ENCODE assay signal across 14 cellular contexts in genomic region chr3:9893739-9894138, GRCh38. TPM values are rescaled to one million over a fixed set of nuclear protein-coding genes. Genes with fewer than 3 reads are reported as not detected.
A peak's percentile ranks its signal among the peaks of the same experiment; 100 is the strongest.
DNase-seq lines count a peak whose midpoint lies in the region; ATAC-seq, FAIRE-seq and TF ChIP-seq lines count a peak whose summit lies in the region.
"Had no signal": no experiment of that assay in that cellular context is flagged by ENCODE, and none has a peak within 500 bp of the region (broad histone marks: within the 10 kb centered on the region; RNA-seq: fewer than 3 reads in every experiment).

No MANE protein-coding gene starts in this region.

- H3K9me1 ChIP-seq in keratinocyte (ENCODE audit: control insufficient read depth, extremely low read depth, insufficient read depth, low read length): peaks cover 5% of the 10 kb centered on the region

- FAIRE-seq in keratinocyte (lab: Jason Lieb, UNC): no peak

- H3K27ac ChIP-seq in keratinocyte (ENCODE audit: control insufficient read depth, insufficient read depth, low read length) (peak overlapping the region; percentile 59), stomach (peak overlapping the region in 4 of 5 donors; percentile 7 to 53 (median 23)), foreskin keratinocyte (no peak overlapping the region)

- peak; percentile 0 for DNase-seq in activated CD8-positive, alpha-beta T cell treated with anti-CD3 and anti-CD28 coated beads for 36 hours
- no peak for DNase-seq in activated CD8-positive, alpha-beta T cell treated with anti-CD3 and anti-CD28 coated beads, Interleukin-2, amount 10 ng/mL, durations not matched to agents 7 days and 5 days
- DNase-seq in T-helper 17 cell: no peak
- no peak for DNase-seq in keratinocyte (ENCODE audit: low read depth, low spot score)
- no peak for DNase-seq in stomach
- DNase-seq in foreskin keratinocyte: no peak
- DNase-seq: glutamatergic neuron, H7, left cardiac atrium, NCI-H2029 treated with DMSO at 0.1 percent for 48 hours had no signal

- dilution Hi-C loops in keratinocyte (cut with MboI; ENCODE audit: extremely low pct_ligation_motif_present, low sequenced_read_pairs): no loop called here

- no peak overlapping the region for H2AFZ ChIP-seq in keratinocyte (ENCODE audit: control insufficient read depth, low read length)

- no peaks in the 10 kb centered on the region for H3K27me3 ChIP-seq in keratinocyte (ENCODE audit: control insufficient read depth, extremely low read depth, insufficient read depth, low read length)
- no peaks in the 10 kb centered on the region for H3K27me3 ChIP-seq in stomach
- H3K27me3 ChIP-seq in foreskin keratinocyte: no peaks in the 10 kb centered on the region

- no peak for ATAC-seq in activated CD8-positive, alpha-beta T cell treated with anti-CD3 and anti-CD28 coated beads for 36 hours
- no peak for ATAC-seq in activated CD8-positive, alpha-beta T cell treated with anti-CD3 and anti-CD28 coated beads, Interleukin-2, amount 10 ng/mL, durations not matched to agents 7 days and 5 days
- ATAC-seq in T-helper 17 cell (no peak), HG03135 (IDR thresholded peaks at IDR 0.05; ENCODE audit: unreplicated experiment) (no peak), foreskin keratinocyte (no peak), GM19395 (IDR thresholded peaks at IDR 0.05; ENCODE audit: unreplicated experiment) (no peak)
- ATAC-seq: sciatic nerve had no signal

- H3K36me3 ChIP-seq in keratinocyte (ENCODE audit: control insufficient read depth in 2 of 2, extremely low read depth in 1 of 2, insufficient read depth in 2 of 2, low read length in 2 of 2) (peaks cover 8 to 12% of the 10 kb centered on the region in 2 experiments), stomach (peaks cover 0 to 19% (median 16%) of the 10 kb centered on the region in 4 donors)

- WGBS in stomach, 5 donors: 72 to 89% (median 86%) methylated on average over 1 of the region's 1 CpG

- TF ChIP-seq CTCF in activated CD8-positive, alpha-beta T cell treated with anti-CD3 and anti-CD28 coated beads for 36 hours (IDR thresholded peaks at IDR 0.05): no peak
- no peak for TF ChIP-seq CTCF in keratinocyte (optimal IDR thresholded peaks at IDR 0.05 in 1 of 3, IDR thresholded peaks at IDR 0.05 in 1 of 3, conservative IDR thresholded peaks at IDR 0.05 in 1 of 3; ENCODE audit: extremely low read depth in 1 of 3, insufficient read depth in 2 of 3, low read length in 3 of 3)
- TF ChIP-seq CTCF in stomach (IDR thresholded peaks at IDR 0.05): no peak
- no peak for TF ChIP-seq CTCF in foreskin keratinocyte (conservative IDR thresholded peaks at IDR 0.05)

- H3K9me3 Mint-ChIP-seq in activated CD8-positive, alpha-beta T cell treated with anti-CD3 and anti-CD28 coated beads for 36 hours: peaks cover 5% of the 10 kb centered on the region
- no peaks in the 10 kb centered on the region for H3K9me3 Mint-ChIP-seq in activated CD8-positive, alpha-beta T cell treated with anti-CD3 and anti-CD28 coated beads, Interleukin-2, amount 10 ng/mL, durations not matched to agents 7 days and 5 days (ENCODE audit: insufficient read depth)

- H3K36me3 Mint-ChIP-seq in activated CD8-positive, alpha-beta T cell treated with anti-CD3 and anti-CD28 coated beads for 36 hours (ENCODE audit: low read depth): peaks cover 42% of the 10 kb centered on the region
- H3K36me3 Mint-ChIP-seq in activated CD8-positive, alpha-beta T cell treated with anti-CD3 and anti-CD28 coated beads, Interleukin-2, amount 10 ng/mL, durations not matched to agents 7 days and 5 days (ENCODE audit: low read depth): peaks cover 38% of the 10 kb centered on the region
- peaks cover 8% of the 10 kb centered on the region for H3K36me3 Mint-ChIP-seq in T-helper 17 cell (ENCODE audit: low read depth)

- H3K79me2 ChIP-seq in keratinocyte (ENCODE audit: control insufficient read depth, insufficient read depth, low read length): peaks cover 25% of the 10 kb centered on the region

- no peak for TF ChIP-seq EP300 in stomach (IDR thresholded peaks at IDR 0.05)

- H3K4me1 Mint-ChIP-seq in activated CD8-positive, alpha-beta T cell treated with anti-CD3 and anti-CD28 coated beads for 36 hours (ENCODE audit: low read depth): peaks cover 39% of the 10 kb centered on the region
- H3K4me1 Mint-ChIP-seq in activated CD8-positive, alpha-beta T cell treated with anti-CD3 and anti-CD28 coated beads, Interleukin-2, amount 10 ng/mL, durations not matched to agents 7 days and 5 days (ENCODE audit: low read depth): peaks cover 41% of the 10 kb centered on the region
- H3K4me1 Mint-ChIP-seq in T-helper 17 cell: peaks cover 37% of the 10 kb centered on the region

- H3K4me1 ChIP-seq in keratinocyte (ENCODE audit: control insufficient read depth, extremely low read depth, insufficient read depth, low read length) (peaks cover 34% of the 10 kb centered on the region), stomach (peaks cover 36 to 70% (median 53%) of the 10 kb centered on the region in 4 donors), foreskin keratinocyte (peaks cover 22% of the 10 kb centered on the region)

- peak overlapping the region; percentile 44 for H3K27ac Mint-ChIP-seq in activated CD8-positive, alpha-beta T cell treated with anti-CD3 and anti-CD28 coated beads for 36 hours
- H3K27ac Mint-ChIP-seq in activated CD8-positive, alpha-beta T cell treated with anti-CD3 and anti-CD28 coated beads, Interleukin-2, amount 10 ng/mL, durations not matched to agents 7 days and 5 days: no peak overlapping the region
- H3K27ac Mint-ChIP-seq in T-helper 17 cell: peak overlapping the region; percentile 57

- no peaks in the 10 kb centered on the region for H4K20me1 ChIP-seq in keratinocyte (ENCODE audit: control insufficient read depth, extremely low read depth, insufficient read depth, low read length)

- TF ChIP-seq POLR2A in stomach (IDR thresholded peaks at IDR 0.05): no peak

- no peaks in the 10 kb centered on the region for H3K9me3 ChIP-seq in T-helper 17 cell (ENCODE audit: control insufficient read depth, low read length, poor library complexity, severe bottlenecking)
- no peaks in the 10 kb centered on the region for H3K9me3 ChIP-seq in keratinocyte (ENCODE audit: control insufficient read depth, low read depth, low read length)
- H3K9me3 ChIP-seq in stomach: no peaks in the 10 kb centered on the region

- CTCF ChIA-PET in activated CD8-positive, alpha-beta T cell treated with anti-CD3 and anti-CD28 coated beads for 36 hours (lab: Charles Lee): interaction anchor here (0.7 to 4.3 kb wide), 4 partner anchors 9 to 67 kb away, joined by 4 to 25 read pairs (median 5); partner anchors contain the start of genes CRELD1 and IL17RE
- CTCF ChIA-PET in activated CD8-positive, alpha-beta T cell treated with anti-CD3 and anti-CD28 coated beads, Interleukin-2, amount 10 ng/mL, durations not matched to agents 7 days and 5 days (lab: Charles Lee): interaction anchor here (1.4 to 1.5 kb wide), 2 partner anchors 39 to 45 kb away, joined by 3 to 5 read pairs; no protein-coding TSS in a partner anchor

- intact Hi-C loops in activated CD8-positive, alpha-beta T cell treated with anti-CD3 and anti-CD28 coated beads for 36 hours (cut with micrococcal nuclease): no loop called here
- intact Hi-C loops in stomach (cut with DNase I; ENCODE audit: low total_unique reads): no loop called here

- H3K9ac ChIP-seq in keratinocyte (ENCODE audit: control insufficient read depth, extremely low read depth, insufficient read depth, low read length): no peak overlapping the region

- H3K4me3 ChIP-seq in keratinocyte (ENCODE audit: control insufficient read depth in 2 of 3, extremely low read depth in 1 of 3, insufficient read depth in 2 of 3, low read depth in 1 of 3, low read length in 3 of 3) (no peak overlapping the region), stomach (no peak overlapping the region)

- H3K4me2 ChIP-seq in keratinocyte (ENCODE audit: control insufficient read depth, extremely low read depth, insufficient read depth, low read depth, low read length): no peak overlapping the region

- POLR2A ChIA-PET in activated CD8-positive, alpha-beta T cell treated with anti-CD3 and anti-CD28 coated beads for 36 hours (lab: Charles Lee): interaction anchor here (0.7 to 7.7 kb wide), 6 partner anchors 9 to 111 kb away, joined by 3 to 57 read pairs (median 5); partner anchors contain the start of genes CRELD1 and IL17RE
- POLR2A ChIA-PET in activated CD8-positive, alpha-beta T cell treated with anti-CD3 and anti-CD28 coated beads, Interleukin-2, amount 10 ng/mL, durations not matched to agents 7 days and 5 days (lab: Charles Lee): interaction anchor here (0.6 to 1.6 kb wide), 6 partner anchors 9 to 106 kb away, joined by 3 to 10 read pairs (median 3); partner anchors contain the start of genes IL17RE and RPUSD3

- no peak overlapping the region for H3K4me3 Mint-ChIP-seq in activated CD8-positive, alpha-beta T cell treated with anti-CD3 and anti-CD28 coated beads for 36 hours
- no peak overlapping the region for H3K4me3 Mint-ChIP-seq in activated CD8-positive, alpha-beta T cell treated with anti-CD3 and anti-CD28 coated beads, Interleukin-2, amount 10 ng/mL, durations not matched to agents 7 days and 5 days
- no peak overlapping the region for H3K4me3 Mint-ChIP-seq in T-helper 17 cell

- no peaks in the 10 kb centered on the region for H3K27me3 Mint-ChIP-seq in activated CD8-positive, alpha-beta T cell treated with anti-CD3 and anti-CD28 coated beads for 36 hours
- no peaks in the 10 kb centered on the region for H3K27me3 Mint-ChIP-seq in activated CD8-positive, alpha-beta T cell treated with anti-CD3 and anti-CD28 coated beads, Interleukin-2, amount 10 ng/mL, durations not matched to agents 7 days and 5 days (ENCODE audit: low read depth)
- H3K27me3 Mint-ChIP-seq in T-helper 17 cell: no peaks in the 10 kb centered on the region

RNA-seq across cellular contexts. Expression of gene JAGN1, which starts 3.3 kb away (rescaled TPM):
- total RNA-seq in activated CD8-positive, alpha-beta T cell treated with anti-CD3 and anti-CD28 coated beads for 36 hours: 10 to 100 TPM; 29.7 to 30.3 TPM
- 10 to 100 TPM; 30.2 to 31.0 TPM for total RNA-seq in activated CD8-positive, alpha-beta T cell treated with anti-CD3 and anti-CD28 coated beads, Interleukin-2, amount 10 ng/mL, durations not matched to agents 7 days and 5 days
- total RNA-seq in T-helper 17 cell (10 to 100 TPM; 15.4 to 17.8 TPM), stomach (10 to 100 TPM in 3 of 5 donors, 1 to 10 TPM in 1, not detected in 1; 9.4 to 28.4 (median 20.7) TPM), foreskin keratinocyte (27.8 and 34.2 TPM in 2 replicates)
- polyA plus RNA-seq in keratinocyte (45.1 to 61.1 TPM (median 48.0 TPM) in 3 replicates), stomach (10 to 100 TPM; 26.5 to 56.6 (median 37.7) TPM), foreskin keratinocyte (48.2 and 56.5 TPM in 2 replicates)
- 3.1 TPM for polyA plus RNA-seq in keratinocyte (2011; ENCODE audit: low read depth)
- polyA plus RNA-seq in keratinocyte (2011; cell fraction: cytosol; rRNA removed): 34.2 and 48.7 TPM in 2 replicates
- 28.5 and 29.3 TPM in 2 replicates for polyA plus RNA-seq in keratinocyte (2011; cell fraction: nucleus; rRNA removed)
- 29.2 and 39.8 TPM in 2 replicates for polyA plus RNA-seq in keratinocyte (2012; ENCODE audit: low replicate concordance)
- polyA minus RNA-seq in keratinocyte: 40.4 to 53.0 TPM (median 46.5 TPM) in 3 replicates
- 26.5 TPM for polyA minus RNA-seq in keratinocyte (2011; cell fraction: cytosol; rRNA and poly(A)+ RNA removed)
- 8.2 and 16.0 TPM in 2 replicates for polyA minus RNA-seq in keratinocyte (2011; cell fraction: nucleus; rRNA and poly(A)+ RNA removed)

RNA-seq across cellular contexts. Expression of gene IL17RE, which starts 8.9 kb away (rescaled TPM):
- 1 to 10 TPM; 1.2 to 1.7 TPM for total RNA-seq in activated CD8-positive, alpha-beta T cell treated with anti-CD3 and anti-CD28 coated beads for 36 hours
- 1 to 10 TPM; 1.3 to 1.8 TPM for total RNA-seq in activated CD8-positive, alpha-beta T cell treated with anti-CD3 and anti-CD28 coated beads, Interleukin-2, amount 10 ng/mL, durations not matched to agents 7 days and 5 days
- total RNA-seq in T-helper 17 cell: 10 to 100 TPM; 10.1 to 12.4 TPM
- 10.7 to 24.4 TPM (median 16.0 TPM) in 3 replicates for polyA plus RNA-seq in keratinocyte
- 3.9 TPM for polyA plus RNA-seq in keratinocyte (2011; ENCODE audit: low read depth)
- polyA plus RNA-seq in keratinocyte (2011; cell fraction: cytosol; rRNA removed): 4.9 and 5.0 TPM in 2 replicates
- 33.2 and 37.8 TPM in 2 replicates for polyA plus RNA-seq in keratinocyte (2011; cell fraction: nucleus; rRNA removed)
- polyA plus RNA-seq in keratinocyte (2012; ENCODE audit: low replicate concordance): 7.2 and 14.9 TPM in 2 replicates
- polyA minus RNA-seq in keratinocyte: 9.0 to 18.6 TPM (median 15.5 TPM) in 3 replicates
- polyA minus RNA-seq in keratinocyte (2011; cell fraction: cytosol; rRNA and poly(A)+ RNA removed): 5.4 TPM
- polyA minus RNA-seq in keratinocyte (2011; cell fraction: nucleus; rRNA and poly(A)+ RNA removed): 10.0 and 16.3 TPM in 2 replicates
- total RNA-seq in stomach: 100 to 1,000 TPM in 2 of 5 donors, 10 to 100 TPM in 3; 11.4 to 301 (median 60.1) TPM
- polyA plus RNA-seq in stomach: 10 to 100 TPM; 10.3 to 22.0 (median 13.0) TPM
- total RNA-seq in foreskin keratinocyte: 11.4 and 12.8 TPM in 2 replicates
- 8.1 and 9.9 TPM in 2 replicates for polyA plus RNA-seq in foreskin keratinocyte

RNA-seq across cellular contexts. Expression of gene CIDEC, which starts 13.7 kb away (rescaled TPM):
- total RNA-seq in activated CD8-positive, alpha-beta T cell treated with anti-CD3 and anti-CD28 coated beads for 36 hours: not detected
- total RNA-seq in activated CD8-positive, alpha-beta T cell treated with anti-CD3 and anti-CD28 coated beads, Interleukin-2, amount 10 ng/mL, durations not matched to agents 7 days and 5 days: not detected
- total RNA-seq in T-helper 17 cell (not detected), stomach (1 to 10 TPM in 3 of 5 donors, not detected in 2; 1.5 to 3.3 (median 2.3) TPM), foreskin keratinocyte (0.14 TPM in 1 of 2 replicates, not detected in the other)
- polyA plus RNA-seq in keratinocyte (not detected in 3 replicates), stomach (10 to 100 TPM in 1 of 3 donors, 1 to 10 TPM in 1, under 1 TPM in 1; 0.63 to 21.4 (median 1.7) TPM), foreskin keratinocyte (0.07 and 0.08 TPM in 2 replicates)
- not detected for polyA plus RNA-seq in keratinocyte (2011; ENCODE audit: low read depth)
- 0.08 TPM in 1 of 2 replicates, not detected in the other for polyA plus RNA-seq in keratinocyte (2011; cell fraction: cytosol; rRNA removed)
- not detected in 2 replicates for polyA plus RNA-seq in keratinocyte (2011; cell fraction: nucleus; rRNA removed)
- polyA plus RNA-seq in keratinocyte (2012; ENCODE audit: low replicate concordance): not detected in 2 replicates
- 0.30 TPM in 1 of 3 replicates, not detected in the others for polyA minus RNA-seq in keratinocyte
- polyA minus RNA-seq in keratinocyte (2011; cell fraction: cytosol; rRNA and poly(A)+ RNA removed): not detected
- not detected in 2 replicates for polyA minus RNA-seq in keratinocyte (2011; cell fraction: nucleus; rRNA and poly(A)+ RNA removed)
- total RNA-seq: H7 had no signal
- polyA plus RNA-seq: neural cell had no signal

RNA-seq across cellular contexts. Expression of gene IL17RC, which starts 23.2 kb away (rescaled TPM):
- under 1 TPM; 0.22 to 0.32 TPM for total RNA-seq in activated CD8-positive, alpha-beta T cell treated with anti-CD3 and anti-CD28 coated beads for 36 hours
- under 1 TPM; 0.42 to 0.55 TPM for total RNA-seq in activated CD8-positive, alpha-beta T cell treated with anti-CD3 and anti-CD28 coated beads, Interleukin-2, amount 10 ng/mL, durations not matched to agents 7 days and 5 days
- under 1 TPM; 0.47 to 0.92 TPM for total RNA-seq in T-helper 17 cell
- 6.3 to 12.7 TPM (median 7.4 TPM) in 3 replicates for polyA plus RNA-seq in keratinocyte
- 11.4 TPM for polyA plus RNA-seq in keratinocyte (2011; ENCODE audit: low read depth)
- 5.2 and 8.5 TPM in 2 replicates for polyA plus RNA-seq in keratinocyte (2011; cell fraction: cytosol; rRNA removed)
- 15.8 and 17.6 TPM in 2 replicates for polyA plus RNA-seq in keratinocyte (2011; cell fraction: nucleus; rRNA removed)
- 8.2 and 17.4 TPM in 2 replicates for polyA plus RNA-seq in keratinocyte (2012; ENCODE audit: low replicate concordance)
- polyA minus RNA-seq in keratinocyte: 14.8 to 17.4 TPM (median 15.8 TPM) in 3 replicates
- 18.6 TPM for polyA minus RNA-seq in keratinocyte (2011; cell fraction: cytosol; rRNA and poly(A)+ RNA removed)
- polyA minus RNA-seq in keratinocyte (2011; cell fraction: nucleus; rRNA and poly(A)+ RNA removed): 7.2 and 8.9 TPM in 2 replicates
- total RNA-seq in stomach: 100 to 1,000 TPM in 3 of 5 donors, 10 to 100 TPM in 2; 20.1 to 284 (median 111) TPM
- 10 to 100 TPM; 24.2 to 40.6 (median 25.5) TPM for polyA plus RNA-seq in stomach
- 22.4 and 25.9 TPM in 2 replicates for total RNA-seq in foreskin keratinocyte
- polyA plus RNA-seq in foreskin keratinocyte: 19.5 and 21.8 TPM in 2 replicates
- polyA plus RNA-seq: neural cell had no signal

RNA-seq across cellular contexts. Expression of gene CRELD1, which starts 39.9 kb away (rescaled TPM):
- total RNA-seq in activated CD8-positive, alpha-beta T cell treated with anti-CD3 and anti-CD28 coated beads for 36 hours: 10 to 100 TPM in 1 of 2 experiments, 1 to 10 TPM in 1; 9.4 to 13.0 TPM
- 10 to 100 TPM; 10.1 to 10.9 TPM for total RNA-seq in activated CD8-positive, alpha-beta T cell treated with anti-CD3 and anti-CD28 coated beads, Interleukin-2, amount 10 ng/mL, durations not matched to agents 7 days and 5 days
- total RNA-seq in T-helper 17 cell (10 to 100 TPM; 15.5 to 20.0 TPM), stomach (10 to 100 TPM in 4 of 5 donors, 1 to 10 TPM in 1; 6.2 to 71.5 (median 23.9) TPM), foreskin keratinocyte (7.9 and 11.3 TPM in 2 replicates)
- polyA plus RNA-seq in keratinocyte (11.2 to 19.2 TPM (median 17.1 TPM) in 3 replicates), stomach (10 to 100 TPM in 2 of 3 donors, 1 to 10 TPM in 1; 7.5 to 52.3 (median 21.6) TPM), foreskin keratinocyte (8.5 and 12.5 TPM in 2 replicates)
- polyA plus RNA-seq in keratinocyte (2011; ENCODE audit: low read depth): 19.6 TPM
- polyA plus RNA-seq in keratinocyte (2011; cell fraction: cytosol; rRNA removed): 5.9 and 10.4 TPM in 2 replicates
- 38.5 and 42.9 TPM in 2 replicates for polyA plus RNA-seq in keratinocyte (2011; cell fraction: nucleus; rRNA removed)
- polyA plus RNA-seq in keratinocyte (2012; ENCODE audit: low replicate concordance): 13.6 and 30.7 TPM in 2 replicates
- 6.8 to 29.0 TPM (median 8.4 TPM) in 3 replicates for polyA minus RNA-seq in keratinocyte
- polyA minus RNA-seq in keratinocyte (2011; cell fraction: cytosol; rRNA and poly(A)+ RNA removed): 11.7 TPM
- polyA minus RNA-seq in keratinocyte (2011; cell fraction: nucleus; rRNA and poly(A)+ RNA removed): 7.0 and 11.8 TPM in 2 replicates
